In genomic region chr17:73683788-73684582, GRCh38 we compare ENCODE assay signal across 26 cellular contexts.
DNase-seq lines count a peak whose midpoint lies in the region; ATAC-seq and TF ChIP-seq lines count a peak whose summit lies in the region.
"Had no signal": no experiment of that assay in that cellular context is flagged by ENCODE, and none has a peak within 500 bp of the region (broad histone marks: within the 10 kb centered on the region; RNA-seq: fewer than 3 reads in every experiment).

No MANE protein-coding gene starts in this region.

- no peak overlapping the region for H3K4me3 ChIP-seq in HEK293 (ENCODE audit: low read depth, low read length)
- H3K4me3 ChIP-seq: BLaER1 treated with 17β-estradiol and CSF1 and Interleukin-3, amounts not matched to agents 10 nM and 100 nM; gastroesophageal sphincter; hepatocyte; upper lobe of left lung had no signal

- ATAC-seq in HG03354 (IDR thresholded peaks at IDR 0.05; ENCODE audit: poor library complexity, severe bottlenecking, unreplicated experiment), result no peak
- ATAC-seq: activated T-helper 17 cell treated with anti-CD3 and anti-CD28 coated beads, Interleukin-2, amount 50 U/mL, for 72 hours; gastroesophageal sphincter; natural killer cell treated with Interleukin-12 subunit alpha and Interleukin-12 subunit beta and Interleukin-15 and Interleukin-18, amount 100 ng/mL, for 72 hours; stimulated activated naive B cell treated with anti-CD40 and anti-IgM and Interleukin-4, amounts not matched to agents 10 μg/mL and 1 μg/mL and 100 μg/mL, for 72 hours had no signal

- DNase-seq in COLO829 (ENCODE audit: low spot score) (peak; percentile 26), NCI-H69 (lab: John Stamatoyannopoulos, UW) (peak; percentile 59), islet precursor cell (peak; percentile 30), AG08396 (ENCODE audit: low spot score) (no peak)
- DNase-seq in stimulated activated CD4-positive, alpha-beta T cell treated with anti-CD3 and anti-CD28 coated beads, Interleukin-2, amount 100 ng/mL, for 48 hours, result no peak
- DNase-seq: activated CD4-positive, alpha-beta T cell treated with anti-CD3 and anti-CD28 coated beads for 48 hours; activated naive CD4-positive, alpha-beta T cell treated with anti-CD3 and anti-CD28 coated beads, Interleukin-2, amount 10 ng/mL, durations not matched to agents 7 days and 5 days; brain microvascular endothelial cell; DMS79; HCEC 1CT; mammary epithelial cell; NCI-H187; NCI-H510A treated with DMSO at 0.1 percent for 48 hours; SIG-M5; stimulated activated naive B cell treated with anti-CD40 and anti-IgM and Interleukin-4, amounts not matched to agents 10 μg/mL and 1 μg/mL and 100 μg/mL, for 72 hours; substantia nigra; T-helper 9 cell; upper lobe of left lung; WERI-Rb-1 had no signal

- no peak for TF ChIP-seq CTCF in HEK293 (tag by site-specific recombination; IDR thresholded peaks at IDR 0.05)

- POLR2A ChIA-PET in HEK293 (lab: Yijun Ruan, JAX), result no interaction called here

- CTCF ChIA-PET in HEK293 (lab: Yijun Ruan, JAX), result no interaction called here

- H3K9me3 ChIP-seq in HEK293 (ENCODE audit: control insufficient read depth, insufficient read depth, low read depth, low read length), result no peaks in the 10 kb centered on the region

- no peak overlapping the region for H3K27ac ChIP-seq in HEK293 (ENCODE audit: extremely low read depth, low read depth, low read length)
- H3K27ac ChIP-seq: BLaER1 treated with 17β-estradiol and CSF1 and Interleukin-3, amounts not matched to agents 10 nM and 100 nM; brain microvascular endothelial cell; gastroesophageal sphincter; hepatocyte; upper lobe of left lung; WERI-Rb-1 had no signal

- H3K4me1 ChIP-seq in HEK293 (ENCODE audit: control insufficient read depth, insufficient read depth, low read length), result no peaks in the 10 kb centered on the region
- H3K4me1 ChIP-seq: gastroesophageal sphincter, upper lobe of left lung had no signal

- no peaks in the 10 kb centered on the region for H3K36me3 ChIP-seq in HEK293 (ENCODE audit: control insufficient read depth in 2 of 2, insufficient read depth in 1 of 2, low read length in 2 of 2)
- H3K36me3 ChIP-seq: BLaER1 treated with 17β-estradiol and CSF1 and Interleukin-3, amounts not matched to agents 10 nM and 100 nM; brain microvascular endothelial cell; gastroesophageal sphincter; upper lobe of left lung; WERI-Rb-1 had no signal

TF ChIP-seq in HEK293, 187 proteins besides CTCF, POLR2A, EP300 and RAD21:
- TF ChIP-seq EGR2 (tag by site-specific recombination; IDR thresholded peaks at IDR 0.05; ENCODE audit: low read depth) (peak; percentile 94), TCF7L2 (IDR thresholded peaks at IDR 0.05; ENCODE audit: borderline replicate concordance, low read depth, low read length) (no peak), ZBTB8A (tag by site-specific recombination; IDR thresholded peaks at IDR 0.05) (no peak), ZNF555 (tag by site-specific recombination; conservative IDR thresholded peaks at IDR 0.05) (no peak), ZNF174 (tag by site-specific recombination; IDR thresholded peaks at IDR 0.05) (no peak), ZNF274 (IDR thresholded peaks at IDR 0.05; ENCODE audit: low read length) (no peak), ZNF274 (tag by site-specific recombination; IDR thresholded peaks at IDR 0.05; ENCODE audit: borderline replicate concordance) (no peak), ZFHX2 (tag by site-specific recombination; conservative IDR thresholded peaks at IDR 0.05) (peak; percentile 91), ZNF560 (tag by site-specific recombination; IDR thresholded peaks at IDR 0.05; ENCODE audit: borderline replicate concordance) (no peak), ZNF664 (tag by site-specific recombination; IDR thresholded peaks at IDR 0.05) (no peak), ZNF76 (tag by site-specific recombination; IDR thresholded peaks at IDR 0.05; ENCODE audit: borderline replicate concordance, low read depth) (no peak), ZNF670 (tag by site-specific recombination; IDR thresholded peaks at IDR 0.05; ENCODE audit: low read depth) (no peak)

Comparison
In these comparisons a context has a peak if more than half of its experiments do, and no peak if none do; other contexts are left out.
1. DNase-seq: peak in COLO829 (single experiment), NCI-H69 (single experiment) and islet precursor cell (single experiment); none in AG08396 (single experiment) and stimulated activated CD4-positive, alpha-beta T cell treated with anti-CD3 and anti-CD28 coated beads, Interleukin-2, amount 100 ng/mL, for 48 hours (0 of 2).